In the genomic region with DNA sequence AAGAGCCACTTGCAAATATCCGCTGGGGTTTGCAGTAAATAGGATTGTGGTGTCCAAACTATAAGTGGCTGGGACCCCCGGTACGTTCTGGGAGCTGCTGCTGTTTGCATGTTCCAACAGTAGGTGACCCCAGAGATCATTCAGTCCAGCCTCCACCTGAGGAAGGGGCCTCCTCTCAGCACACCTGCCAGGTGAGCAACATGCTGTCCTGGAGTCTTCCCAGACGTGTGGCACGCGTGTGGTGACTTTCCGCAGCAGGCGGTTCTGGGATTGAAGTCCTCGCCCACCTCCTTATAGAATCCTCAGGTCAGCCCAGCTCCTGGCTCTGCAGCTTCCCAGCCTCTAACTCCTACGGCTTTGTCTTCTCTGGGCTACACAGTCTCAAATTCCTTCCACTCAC, we compare ENCODE assay signal across 2 cellular contexts.
TF ChIP-seq lines count a peak whose summit lies in the region.

No MANE protein-coding gene starts in this region.

TF ChIP-seq in HCT116, 20 proteins besides CTCF, POLR2A, EP300 and RAD21:
- no peak for TF ChIP-seq EGR1 (IDR thresholded peaks at IDR 0.05; ENCODE audit: low read depth)
- no peak for TF ChIP-seq SP1 (IDR thresholded peaks at IDR 0.05; ENCODE audit: low read depth)
- TF ChIP-seq, protein P1, sequence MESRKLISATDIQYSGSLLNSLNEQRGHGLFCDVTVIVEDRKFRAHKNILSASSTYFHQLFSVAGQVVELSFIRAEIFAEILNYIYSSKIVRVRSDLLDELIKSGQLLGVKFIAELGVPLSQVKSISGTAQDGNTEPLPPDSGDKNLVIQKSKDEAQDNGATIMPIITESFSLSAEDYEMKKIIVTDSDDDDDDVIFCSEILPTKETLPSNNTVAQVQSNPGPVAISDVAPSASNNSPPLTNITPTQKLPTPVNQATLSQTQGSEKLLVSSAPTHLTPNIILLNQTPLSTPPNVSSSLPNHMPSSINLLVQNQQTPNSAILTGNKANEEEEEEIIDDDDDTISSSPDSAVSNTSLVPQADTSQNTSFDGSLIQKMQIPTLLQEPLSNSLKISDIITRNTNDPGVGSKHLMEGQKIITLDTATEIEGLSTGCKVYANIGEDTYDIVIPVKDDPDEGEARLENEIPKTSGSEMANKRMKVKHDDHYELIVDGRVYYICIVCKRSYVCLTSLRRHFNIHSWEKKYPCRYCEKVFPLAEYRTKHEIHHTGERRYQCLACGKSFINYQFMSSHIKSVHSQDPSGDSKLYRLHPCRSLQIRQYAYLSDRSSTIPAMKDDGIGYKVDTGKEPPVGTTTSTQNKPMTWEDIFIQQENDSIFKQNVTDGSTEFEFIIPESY (IDR thresholded peaks at IDR 0.05; ENCODE audit: extremely low read depth, insufficient replicate concordance, low read length): no peak
- no peak for TF ChIP-seq JUND (IDR thresholded peaks at IDR 0.05)
- TF ChIP-seq, protein P2, sequence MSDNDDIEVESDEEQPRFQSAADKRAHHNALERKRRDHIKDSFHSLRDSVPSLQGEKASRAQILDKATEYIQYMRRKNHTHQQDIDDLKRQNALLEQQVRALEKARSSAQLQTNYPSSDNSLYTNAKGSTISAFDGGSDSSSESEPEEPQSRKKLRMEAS (IDR thresholded peaks at IDR 0.05): no peak
- no peak for TF ChIP-seq YY1 (IDR thresholded peaks at IDR 0.05; ENCODE audit: extremely low read depth, insufficient replicate concordance, low read depth, low read length)
- no peak for TF ChIP-seq ZNF274 (IDR thresholded peaks at IDR 0.05; ENCODE audit: low read depth, low read length)
TF ChIP-seq in HCT116: peak in this region for 0.

TF ChIP-seq in K562, 482 proteins besides CTCF, POLR2A, EP300 and RAD21:
- TF ChIP-seq MIER1 (IDR thresholded peaks at IDR 0.05; ENCODE audit: low read depth): no peak
- TF ChIP-seq, protein P3, sequence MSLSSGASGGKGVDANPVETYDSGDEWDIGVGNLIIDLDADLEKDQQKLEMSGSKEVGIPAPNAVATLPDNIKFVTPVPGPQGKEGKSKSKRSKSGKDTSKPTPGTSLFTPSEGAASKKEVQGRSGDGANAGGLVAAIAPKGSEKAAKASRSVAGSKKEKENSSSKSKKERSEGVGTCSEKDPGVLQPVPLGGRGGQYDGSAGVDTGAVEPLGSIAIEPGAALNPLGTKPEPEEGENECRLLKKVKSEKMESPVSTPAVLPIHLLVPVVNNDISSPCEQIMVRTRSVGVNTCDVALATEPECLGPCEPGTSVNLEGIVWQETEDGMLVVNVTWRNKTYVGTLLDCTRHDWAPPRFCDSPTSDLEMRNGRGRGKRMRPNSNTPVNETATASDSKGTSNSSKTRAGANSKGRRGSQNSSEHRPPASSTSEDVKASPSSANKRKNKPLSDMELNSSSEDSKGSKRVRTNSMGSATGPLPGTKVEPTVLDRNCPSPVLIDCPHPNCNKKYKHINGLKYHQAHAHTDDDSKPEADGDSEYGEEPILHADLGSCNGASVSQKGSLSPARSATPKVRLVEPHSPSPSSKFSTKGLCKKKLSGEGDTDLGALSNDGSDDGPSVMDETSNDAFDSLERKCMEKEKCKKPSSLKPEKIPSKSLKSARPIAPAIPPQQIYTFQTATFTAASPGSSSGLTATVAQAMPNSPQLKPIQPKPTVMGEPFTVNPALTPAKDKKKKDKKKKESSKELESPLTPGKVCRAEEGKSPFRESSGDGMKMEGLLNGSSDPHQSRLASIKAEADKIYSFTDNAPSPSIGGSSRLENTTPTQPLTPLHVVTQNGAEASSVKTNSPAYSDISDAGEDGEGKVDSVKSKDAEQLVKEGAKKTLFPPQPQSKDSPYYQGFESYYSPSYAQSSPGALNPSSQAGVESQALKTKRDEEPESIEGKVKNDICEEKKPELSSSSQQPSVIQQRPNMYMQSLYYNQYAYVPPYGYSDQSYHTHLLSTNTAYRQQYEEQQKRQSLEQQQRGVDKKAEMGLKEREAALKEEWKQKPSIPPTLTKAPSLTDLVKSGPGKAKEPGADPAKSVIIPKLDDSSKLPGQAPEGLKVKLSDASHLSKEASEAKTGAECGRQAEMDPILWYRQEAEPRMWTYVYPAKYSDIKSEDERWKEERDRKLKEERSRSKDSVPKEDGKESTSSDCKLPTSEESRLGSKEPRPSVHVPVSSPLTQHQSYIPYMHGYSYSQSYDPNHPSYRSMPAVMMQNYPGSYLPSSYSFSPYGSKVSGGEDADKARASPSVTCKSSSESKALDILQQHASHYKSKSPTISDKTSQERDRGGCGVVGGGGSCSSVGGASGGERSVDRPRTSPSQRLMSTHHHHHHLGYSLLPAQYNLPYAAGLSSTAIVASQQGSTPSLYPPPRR (CRISPR knock-in tag; IDR thresholded peaks at IDR 0.05; ENCODE audit: borderline replicate concordance): no peak
- TF ChIP-seq ARID2 (IDR thresholded peaks at IDR 0.05): no peak
- no peak for TF ChIP-seq ZNF140 (CRISPR knock-in tag; IDR thresholded peaks at IDR 0.05)
- TF ChIP-seq, protein P4, sequence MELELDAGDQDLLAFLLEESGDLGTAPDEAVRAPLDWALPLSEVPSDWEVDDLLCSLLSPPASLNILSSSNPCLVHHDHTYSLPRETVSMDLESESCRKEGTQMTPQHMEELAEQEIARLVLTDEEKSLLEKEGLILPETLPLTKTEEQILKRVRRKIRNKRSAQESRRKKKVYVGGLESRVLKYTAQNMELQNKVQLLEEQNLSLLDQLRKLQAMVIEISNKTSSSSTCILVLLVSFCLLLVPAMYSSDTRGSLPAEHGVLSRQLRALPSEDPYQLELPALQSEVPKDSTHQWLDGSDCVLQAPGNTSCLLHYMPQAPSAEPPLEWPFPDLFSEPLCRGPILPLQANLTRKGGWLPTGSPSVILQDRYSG (tag; conservative IDR thresholded peaks at IDR 0.05; ENCODE audit: low read depth): no peak
- no peak for TF ChIP-seq MYC (IDR thresholded peaks at IDR 0.05; ENCODE audit: low read depth, low read length)
- no peak for TF ChIP-seq MYC (CRISPR knock-in tag; IDR thresholded peaks at IDR 0.05; ENCODE audit: borderline replicate concordance, low read depth)
